In the genomic region with DNA sequence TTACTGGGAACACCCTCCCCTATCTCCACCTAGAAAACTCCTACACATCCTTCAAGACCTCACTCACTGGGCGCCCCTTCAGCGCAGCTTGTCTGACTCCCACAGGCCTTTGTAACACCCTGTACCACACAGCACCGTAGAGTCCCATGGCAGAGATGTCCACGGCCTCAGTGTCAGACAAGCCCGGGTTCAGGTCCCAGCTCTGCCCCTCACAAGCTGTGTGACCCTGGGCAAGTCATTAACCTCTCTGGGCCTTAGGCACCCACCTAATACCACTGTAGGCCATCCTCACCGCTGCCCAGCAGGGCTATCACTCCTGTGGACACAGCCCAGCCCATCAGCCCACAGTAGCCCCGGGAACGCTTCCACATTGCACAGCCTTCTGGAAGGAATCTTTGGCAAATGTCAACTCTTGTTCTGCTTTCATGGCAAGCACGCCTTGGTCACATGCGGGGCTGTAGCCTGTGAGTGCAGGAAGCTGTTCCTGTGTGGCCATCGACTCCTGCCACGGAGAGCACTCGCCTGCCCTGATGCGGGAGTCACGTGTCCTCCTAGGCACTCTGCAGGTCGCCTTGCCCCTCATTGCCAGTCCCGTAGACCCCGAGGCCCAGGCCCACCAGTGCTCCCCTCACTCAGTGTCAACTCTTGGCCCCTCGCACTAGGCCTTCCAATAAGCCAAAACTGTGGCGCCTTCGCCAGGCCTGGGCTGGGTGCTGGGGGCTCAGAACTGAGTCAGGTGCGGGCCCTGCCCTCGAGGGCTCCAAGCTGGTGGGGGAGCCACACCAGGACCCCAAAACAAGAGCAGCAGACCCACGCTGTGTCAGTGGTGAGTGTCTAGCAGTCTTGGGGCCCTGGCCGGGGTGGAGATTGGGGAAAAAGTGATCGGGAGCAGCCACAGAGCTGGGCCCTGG, we compare ENCODE assay signal across 1 cellular context.
A peak's percentile ranks its signal among the peaks of the same experiment; 100 is the strongest.
TF ChIP-seq lines count a peak whose summit lies in the region.

No MANE protein-coding gene starts in this region.

TF ChIP-seq in H1, 55 proteins besides CTCF, POLR2A, EP300 and RAD21:
- TF ChIP-seq EGR1 (IDR thresholded peaks at IDR 0.05; ENCODE audit: borderline replicate concordance, low read depth, low read length) = no peak
- TF ChIP-seq KDM1A (IDR thresholded peaks at IDR 0.05; ENCODE audit: borderline replicate concordance, low read length) = peak; percentile 47; the same call in 1 of the 2 replicates
